In genomic region chr2:217370391-217370790, GRCh38 we compare ENCODE assay signal across 10 cellular contexts.
DNase-seq lines count a peak whose midpoint lies in the region; ATAC-seq and TF ChIP-seq lines count a peak whose summit lies in the region.
"Had no signal": no experiment of that assay in that cellular context is flagged by ENCODE, and none has a peak within 500 bp of the region (broad histone marks: within the 10 kb centered on the region; RNA-seq: fewer than 3 reads in every experiment).

No MANE protein-coding gene starts in this region.

- H4K20me1 ChIP-seq in osteoblast (ENCODE audit: insufficient read depth, low read length) = no peaks in the 10 kb centered on the region

- H3K27me3 Mint-ChIP-seq in T-helper 2 cell treated with Interferon-gamma antibody and Interleukin-4, amounts not matched to agents 5 μg/mL and 100 μg/mL, for 36 hours (ENCODE audit: low read depth) = no peaks in the 10 kb centered on the region

- no peak for TF ChIP-seq CTCF in osteoblast (IDR thresholded peaks at IDR 0.05; ENCODE audit: extremely low read depth, low read depth, low read length)

- H3K4me3 ChIP-seq in osteoblast (ENCODE audit: insufficient read depth, low read length) = no peak overlapping the region
- H3K4me3 ChIP-seq: A549 had no signal

- peaks cover 15% of the 10 kb centered on the region for H3K4me1 ChIP-seq in osteoblast (ENCODE audit: insufficient read depth, low read length)

- no peaks in the 10 kb centered on the region for H3K9me3 ChIP-seq in osteoblast (ENCODE audit: low read depth, low read length)
- H3K9me3 ChIP-seq: A549 had no signal

- H3K27ac Mint-ChIP-seq in T-helper 2 cell treated with Interferon-gamma antibody and Interleukin-4, amounts not matched to agents 5 μg/mL and 100 μg/mL, for 36 hours = no peak overlapping the region
- H3K27ac Mint-ChIP-seq: nephron progenitor cell had no signal

- no peaks in the 10 kb centered on the region for H3K27me3 ChIP-seq in osteoblast (ENCODE audit: insufficient read depth, low read length)

- H3K79me2 ChIP-seq in osteoblast (ENCODE audit: insufficient read depth, low read length) = no peaks in the 10 kb centered on the region

- H3K9me3 Mint-ChIP-seq in T-helper 2 cell treated with Interferon-gamma antibody and Interleukin-4, amounts not matched to agents 5 μg/mL and 100 μg/mL, for 36 hours = no peaks in the 10 kb centered on the region
- H3K9me3 Mint-ChIP-seq: nephron progenitor cell had no signal

- no peak overlapping the region for H3K4me2 ChIP-seq in osteoblast (ENCODE audit: insufficient read depth, low read length)
- H3K4me2 ChIP-seq: A549 had no signal

- H3K4me3 Mint-ChIP-seq in T-helper 2 cell treated with Interferon-gamma antibody and Interleukin-4, amounts not matched to agents 5 μg/mL and 100 μg/mL, for 36 hours = no peak overlapping the region
- H3K4me3 Mint-ChIP-seq: nephron progenitor cell had no signal

- H3K27ac ChIP-seq in osteoblast (ENCODE audit: low read depth, low read length) = no peak overlapping the region
- H3K27ac ChIP-seq: A549 had no signal

- H2AFZ ChIP-seq in osteoblast (ENCODE audit: low read length) = no peak overlapping the region

- H3K36me3 ChIP-seq in osteoblast (ENCODE audit: insufficient read depth, low read length) = no peaks in the 10 kb centered on the region

- DNase-seq in T-helper 2 cell treated with Interferon-gamma antibody and Interleukin-4, amounts not matched to agents 5 μg/mL and 100 μg/mL, for 36 hours (ENCODE audit: low spot score) = peak; percentile 16
- DNase-seq in T-helper 2 cell (no peak), Kasumi-1 (lab: John Stamatoyannopoulos, UW) (peak; percentile 10 to 35), astrocyte of the hippocampus (ENCODE audit: low read depth, low spot score) (peak; percentile 85), osteoblast (ENCODE audit: insufficient read length, low spot score, missing footprints) (peak; percentile 85), NCI-H1436 treated with DMSO at 0.1 percent for 48 hours (lab: John Stamatoyannopoulos, UW) (no peak)
- DNase-seq: nephron progenitor cell had no signal

- no peaks in the 10 kb centered on the region for H3K36me3 Mint-ChIP-seq in T-helper 2 cell treated with Interferon-gamma antibody and Interleukin-4, amounts not matched to agents 5 μg/mL and 100 μg/mL, for 36 hours (ENCODE audit: low read depth)

- ATAC-seq in HG03439 (IDR thresholded peaks at IDR 0.05; ENCODE audit: unreplicated experiment) = no peak
- ATAC-seq in HG03108 (IDR thresholded peaks at IDR 0.05; ENCODE audit: unreplicated experiment) = no peak
- ATAC-seq: A549 had no signal

- no peaks in the 10 kb centered on the region for H3K4me1 Mint-ChIP-seq in T-helper 2 cell treated with Interferon-gamma antibody and Interleukin-4, amounts not matched to agents 5 μg/mL and 100 μg/mL, for 36 hours (ENCODE audit: low read depth)

Comparison
In these comparisons a context has a peak if more than half of its experiments do, and no peak if none do; other contexts are left out.
1. DNase-seq: peak in T-helper 2 cell treated with Interferon-gamma antibody and Interleukin-4, amounts not matched to agents 5 μg/mL and 100 μg/mL, for 36 hours (single experiment), Kasumi-1 (2 of 2), astrocyte of the hippocampus (single experiment) and osteoblast (single experiment); none in T-helper 2 cell (0 of 5) and NCI-H1436 treated with DMSO at 0.1 percent for 48 hours (single experiment).